In the genomic region with DNA sequence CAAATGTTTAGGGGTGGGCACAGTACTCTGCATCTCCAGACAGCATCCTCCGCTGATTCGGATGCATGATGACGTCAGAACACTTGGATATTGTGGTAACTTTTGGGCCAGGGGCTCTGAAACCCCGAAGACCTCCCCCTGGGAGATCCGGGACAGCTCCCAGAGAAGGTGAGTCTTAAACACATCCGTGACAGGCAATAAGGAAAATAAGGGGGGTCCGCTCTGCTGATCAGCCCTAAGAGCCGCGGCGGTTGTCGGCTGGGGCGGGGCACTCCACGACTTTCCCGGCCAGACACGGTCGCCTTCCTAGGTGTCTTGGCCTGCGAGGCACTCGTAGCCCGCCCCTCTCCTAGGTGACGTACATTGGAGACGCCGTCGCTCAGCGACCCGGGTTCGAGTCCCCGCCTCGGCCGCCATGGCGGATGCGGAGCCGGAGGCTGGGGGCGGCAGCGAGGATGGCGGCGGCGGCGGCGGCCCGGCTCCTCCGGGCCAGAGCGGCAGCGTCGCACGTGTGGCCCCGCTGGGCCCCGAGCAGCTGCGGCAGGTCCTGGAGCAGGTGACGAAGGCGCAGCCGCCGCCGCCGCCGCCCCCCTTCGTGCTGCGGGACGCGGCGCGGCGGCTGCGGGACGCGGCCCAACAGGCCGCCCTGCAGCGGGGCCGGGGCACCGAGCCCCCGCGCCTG, we compare ENCODE assay signal across 1 cellular context.
A peak's percentile ranks its signal among the peaks of the same experiment; 100 is the strongest.
TF ChIP-seq lines count a peak whose summit lies in the region.

Gene ZNF839 (plus strand): TSS at position 396 of the 682 bp plus-strand sequence. CDS start 20 bp downstream, at position 416.

TF ChIP-seq in HepG2, 621 proteins besides CTCF, POLR2A, EP300 and RAD21 (continued from another document and continues in another):
- TF ChIP-seq, protein P1, sequence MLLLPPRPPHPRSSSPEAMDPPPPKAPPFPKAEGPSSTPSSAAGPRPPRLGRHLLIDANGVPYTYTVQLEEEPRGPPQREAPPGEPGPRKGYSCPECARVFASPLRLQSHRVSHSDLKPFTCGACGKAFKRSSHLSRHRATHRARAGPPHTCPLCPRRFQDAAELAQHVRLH (CRISPR knock-in tag; IDR thresholded peaks at IDR 0.05; ENCODE audit: borderline replicate concordance, low read depth): no peak
- TF ChIP-seq AGO2 (optimal IDR thresholded peaks at IDR 0.05; ENCODE audit: low read depth, low read length) (peak; percentile 87), FOXO1 (CRISPR knock-in tag; IDR thresholded peaks at IDR 0.05) (peak; percentile 25; the same call in 1 of the 2 replicates), ZNF780A (CRISPR knock-in tag; IDR thresholded peaks at IDR 0.05) (no peak), NFATC3 (CRISPR knock-in tag; IDR thresholded peaks at IDR 0.05) (no peak), HCFC1 (IDR thresholded peaks at IDR 0.05; ENCODE audit: low read depth, low read length) (no peak), ELF4 (CRISPR knock-in tag; IDR thresholded peaks at IDR 0.05; ENCODE audit: borderline replicate concordance) (no peak), ZNF30 (CRISPR knock-in tag; IDR thresholded peaks at IDR 0.05) (no peak), HNRNPH1 (optimal IDR thresholded peaks at IDR 0.05; ENCODE audit: low read depth, low read length) (no peak), POLR2AphosphoS2 (IDR thresholded peaks at IDR 0.05; ENCODE audit: low read depth, low read length) (no peak), ZBTB7B (CRISPR knock-in tag; IDR thresholded peaks at IDR 0.05) (no peak), PAWR (CRISPR knock-in tag; IDR thresholded peaks at IDR 0.05; ENCODE audit: borderline replicate concordance) (no peak), GABPA (IDR thresholded peaks at IDR 0.05; ENCODE audit: low read depth, low read length) (no peak), GABPA (CRISPR knock-in tag; IDR thresholded peaks at IDR 0.05; ENCODE audit: low read depth) (peak; percentile 35; the same call in 1 of the 2 replicates), ZNF530 (CRISPR knock-in tag; IDR thresholded peaks at IDR 0.05; ENCODE audit: low read depth) (no peak), NFE2L2 (IDR thresholded peaks at IDR 0.05; ENCODE audit: low read length) (no peak), HOXA7 (CRISPR knock-in tag; IDR thresholded peaks at IDR 0.05) (no peak), ZNF839 (CRISPR knock-in tag; IDR thresholded peaks at IDR 0.05; ENCODE audit: borderline replicate concordance) (no peak), ZEB1 (IDR thresholded peaks at IDR 0.05; ENCODE audit: insufficient replicate concordance, low read depth) (peak; percentile 39), SNRNP70 (IDR thresholded peaks at IDR 0.05; ENCODE audit: low read depth, low read length) (no peak), ZNF572 (CRISPR knock-in tag; IDR thresholded peaks at IDR 0.05) (no peak), ZNF879 (CRISPR knock-in tag; IDR thresholded peaks at IDR 0.05) (no peak), ARNTL (CRISPR knock-in tag; IDR thresholded peaks at IDR 0.05) (no peak), REXO4 (CRISPR knock-in tag; IDR thresholded peaks at IDR 0.05; ENCODE audit: borderline replicate concordance) (no peak), TBP (CRISPR knock-in tag; IDR thresholded peaks at IDR 0.05) (no peak), TRIM24 (CRISPR knock-in tag; IDR thresholded peaks at IDR 0.05) (no peak), MAZ (IDR thresholded peaks at IDR 0.05; ENCODE audit: borderline replicate concordance, low read depth, low read length) (0 out of 2 replicates have a peak, but pooled peaks have one; percentile 66), MAZ (CRISPR knock-in tag; IDR thresholded peaks at IDR 0.05; ENCODE audit: low read depth) (peak; percentile 61; the same call in 1 of the 2 replicates), DPF2 (CRISPR knock-in tag; IDR thresholded peaks at IDR 0.05; ENCODE audit: borderline replicate concordance, low read depth) (no peak), MYNN (CRISPR knock-in tag; IDR thresholded peaks at IDR 0.05; ENCODE audit: low read depth) (no peak), EEA1 (CRISPR knock-in tag; IDR thresholded peaks at IDR 0.05; ENCODE audit: borderline replicate concordance) (no peak), ZMYM3 (CRISPR knock-in tag; IDR thresholded peaks at IDR 0.05) (peak; percentile 30; the same call in 1 of the 2 replicates), TIGD3 (CRISPR knock-in tag; IDR thresholded peaks at IDR 0.05; ENCODE audit: borderline replicate concordance) (no peak), ZIK1 (CRISPR knock-in tag; IDR thresholded peaks at IDR 0.05; ENCODE audit: borderline replicate concordance, low read depth) (peak; percentile 42; the same call in 1 of the 2 replicates), ZNF7 (CRISPR knock-in tag; IDR thresholded peaks at IDR 0.05) (no peak), MTERF4 (CRISPR knock-in tag; IDR thresholded peaks at IDR 0.05) (no peak), MXD4 (CRISPR knock-in tag; IDR thresholded peaks at IDR 0.05) (no peak), NCOA1 (CRISPR knock-in tag; IDR thresholded peaks at IDR 0.05) (no peak), FOXM1 (CRISPR knock-in tag; IDR thresholded peaks at IDR 0.05) (no peak), GPN1 (CRISPR knock-in tag; IDR thresholded peaks at IDR 0.05; ENCODE audit: borderline replicate concordance) (no peak), HNRNPL (IDR thresholded peaks at IDR 0.05; ENCODE audit: low read depth, low read length) (no peak), ZNF674 (CRISPR knock-in tag; IDR thresholded peaks at IDR 0.05; ENCODE audit: low read depth) (no peak), ZNF232 (CRISPR knock-in tag; IDR thresholded peaks at IDR 0.05; ENCODE audit: borderline replicate concordance) (no peak)
- TF ChIP-seq, protein P2, sequence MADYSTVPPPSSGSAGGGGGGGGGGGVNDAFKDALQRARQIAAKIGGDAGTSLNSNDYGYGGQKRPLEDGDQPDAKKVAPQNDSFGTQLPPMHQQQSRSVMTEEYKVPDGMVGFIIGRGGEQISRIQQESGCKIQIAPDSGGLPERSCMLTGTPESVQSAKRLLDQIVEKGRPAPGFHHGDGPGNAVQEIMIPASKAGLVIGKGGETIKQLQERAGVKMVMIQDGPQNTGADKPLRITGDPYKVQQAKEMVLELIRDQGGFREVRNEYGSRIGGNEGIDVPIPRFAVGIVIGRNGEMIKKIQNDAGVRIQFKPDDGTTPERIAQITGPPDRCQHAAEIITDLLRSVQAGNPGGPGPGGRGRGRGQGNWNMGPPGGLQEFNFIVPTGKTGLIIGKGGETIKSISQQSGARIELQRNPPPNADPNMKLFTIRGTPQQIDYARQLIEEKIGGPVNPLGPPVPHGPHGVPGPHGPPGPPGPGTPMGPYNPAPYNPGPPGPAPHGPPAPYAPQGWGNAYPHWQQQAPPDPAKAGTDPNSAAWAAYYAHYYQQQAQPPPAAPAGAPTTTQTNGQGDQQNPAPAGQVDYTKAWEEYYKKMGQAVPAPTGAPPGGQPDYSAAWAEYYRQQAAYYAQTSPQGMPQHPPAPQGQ (CRISPR knock-in tag; IDR thresholded peaks at IDR 0.05; ENCODE audit: borderline replicate concordance): no peak
- TF ChIP-seq, protein P3, sequence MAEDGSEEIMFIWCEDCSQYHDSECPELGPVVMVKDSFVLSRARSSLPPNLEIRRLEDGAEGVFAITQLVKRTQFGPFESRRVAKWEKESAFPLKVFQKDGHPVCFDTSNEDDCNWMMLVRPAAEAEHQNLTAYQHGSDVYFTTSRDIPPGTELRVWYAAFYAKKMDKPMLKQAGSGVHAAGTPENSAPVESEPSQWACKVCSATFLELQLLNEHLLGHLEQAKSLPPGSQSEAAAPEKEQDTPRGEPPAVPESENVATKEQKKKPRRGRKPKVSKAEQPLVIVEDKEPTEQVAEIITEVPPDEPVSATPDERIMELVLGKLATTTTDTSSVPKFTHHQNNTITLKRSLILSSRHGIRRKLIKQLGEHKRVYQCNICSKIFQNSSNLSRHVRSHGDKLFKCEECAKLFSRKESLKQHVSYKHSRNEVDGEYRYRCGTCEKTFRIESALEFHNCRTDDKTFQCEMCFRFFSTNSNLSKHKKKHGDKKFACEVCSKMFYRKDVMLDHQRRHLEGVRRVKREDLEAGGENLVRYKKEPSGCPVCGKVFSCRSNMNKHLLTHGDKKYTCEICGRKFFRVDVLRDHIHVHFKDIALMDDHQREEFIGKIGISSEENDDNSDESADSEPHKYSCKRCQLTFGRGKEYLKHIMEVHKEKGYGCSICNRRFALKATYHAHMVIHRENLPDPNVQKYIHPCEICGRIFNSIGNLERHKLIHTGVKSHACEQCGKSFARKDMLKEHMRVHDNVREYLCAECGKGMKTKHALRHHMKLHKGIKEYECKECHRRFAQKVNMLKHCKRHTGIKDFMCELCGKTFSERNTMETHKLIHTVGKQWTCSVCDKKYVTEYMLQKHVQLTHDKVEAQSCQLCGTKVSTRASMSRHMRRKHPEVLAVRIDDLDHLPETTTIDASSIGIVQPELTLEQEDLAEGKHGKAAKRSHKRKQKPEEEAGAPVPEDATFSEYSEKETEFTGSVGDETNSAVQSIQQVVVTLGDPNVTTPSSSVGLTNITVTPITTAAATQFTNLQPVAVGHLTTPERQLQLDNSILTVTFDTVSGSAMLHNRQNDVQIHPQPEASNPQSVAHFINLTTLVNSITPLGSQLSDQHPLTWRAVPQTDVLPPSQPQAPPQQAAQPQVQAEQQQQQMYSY (CRISPR knock-in tag; IDR thresholded peaks at IDR 0.05): no peak
- TF ChIP-seq, protein P4, sequence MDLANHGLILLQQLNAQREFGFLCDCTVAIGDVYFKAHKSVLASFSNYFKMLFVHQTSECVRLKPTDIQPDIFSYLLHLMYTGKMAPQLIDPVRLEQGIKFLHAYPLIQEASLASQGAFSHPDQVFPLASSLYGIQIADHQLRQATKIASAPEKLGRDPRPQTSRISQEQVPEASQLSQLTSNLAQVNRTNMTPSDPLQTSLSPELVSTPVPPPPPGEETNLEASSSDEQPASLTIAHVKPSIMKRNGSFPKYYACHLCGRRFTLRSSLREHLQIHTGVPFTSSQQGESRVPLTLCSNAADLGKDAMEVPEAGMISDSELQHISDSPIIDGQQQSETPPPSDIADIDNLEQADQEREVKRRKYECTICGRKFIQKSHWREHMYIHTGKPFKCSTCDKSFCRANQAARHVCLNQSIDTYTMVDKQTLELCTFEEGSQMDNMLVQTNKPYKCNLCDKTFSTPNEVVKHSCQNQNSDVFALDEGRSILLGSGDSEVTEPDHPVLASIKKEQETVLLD (CRISPR knock-in tag; IDR thresholded peaks at IDR 0.05; ENCODE audit: low read depth): no peak
- TF ChIP-seq, protein P5, sequence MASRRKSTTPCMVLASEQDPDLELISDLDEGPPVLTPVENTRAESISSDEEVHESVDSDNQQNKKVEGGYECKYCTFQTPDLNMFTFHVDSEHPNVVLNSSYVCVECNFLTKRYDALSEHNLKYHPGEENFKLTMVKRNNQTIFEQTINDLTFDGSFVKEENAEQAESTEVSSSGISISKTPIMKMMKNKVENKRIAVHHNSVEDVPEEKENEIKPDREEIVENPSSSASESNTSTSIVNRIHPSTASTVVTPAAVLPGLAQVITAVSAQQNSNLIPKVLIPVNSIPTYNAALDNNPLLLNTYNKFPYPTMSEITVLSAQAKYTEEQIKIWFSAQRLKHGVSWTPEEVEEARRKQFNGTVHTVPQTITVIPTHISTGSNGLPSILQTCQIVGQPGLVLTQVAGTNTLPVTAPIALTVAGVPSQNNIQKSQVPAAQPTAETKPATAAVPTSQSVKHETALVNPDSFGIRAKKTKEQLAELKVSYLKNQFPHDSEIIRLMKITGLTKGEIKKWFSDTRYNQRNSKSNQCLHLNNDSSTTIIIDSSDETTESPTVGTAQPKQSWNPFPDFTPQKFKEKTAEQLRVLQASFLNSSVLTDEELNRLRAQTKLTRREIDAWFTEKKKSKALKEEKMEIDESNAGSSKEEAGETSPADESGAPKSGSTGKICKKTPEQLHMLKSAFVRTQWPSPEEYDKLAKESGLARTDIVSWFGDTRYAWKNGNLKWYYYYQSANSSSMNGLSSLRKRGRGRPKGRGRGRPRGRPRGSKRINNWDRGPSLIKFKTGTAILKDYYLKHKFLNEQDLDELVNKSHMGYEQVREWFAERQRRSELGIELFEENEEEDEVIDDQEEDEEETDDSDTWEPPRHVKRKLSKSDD (CRISPR knock-in tag; IDR thresholded peaks at IDR 0.05; ENCODE audit: low read depth): peak; percentile 73; the same call in 1 of the 2 replicates
- TF ChIP-seq, protein P6, sequence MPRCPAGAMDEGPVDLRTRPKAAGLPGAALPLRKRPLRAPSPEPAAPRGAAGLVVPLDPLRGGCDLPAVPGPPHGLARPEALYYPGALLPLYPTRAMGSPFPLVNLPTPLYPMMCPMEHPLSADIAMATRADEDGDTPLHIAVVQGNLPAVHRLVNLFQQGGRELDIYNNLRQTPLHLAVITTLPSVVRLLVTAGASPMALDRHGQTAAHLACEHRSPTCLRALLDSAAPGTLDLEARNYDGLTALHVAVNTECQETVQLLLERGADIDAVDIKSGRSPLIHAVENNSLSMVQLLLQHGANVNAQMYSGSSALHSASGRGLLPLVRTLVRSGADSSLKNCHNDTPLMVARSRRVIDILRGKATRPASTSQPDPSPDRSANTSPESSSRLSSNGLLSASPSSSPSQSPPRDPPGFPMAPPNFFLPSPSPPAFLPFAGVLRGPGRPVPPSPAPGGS (CRISPR knock-in tag; IDR thresholded peaks at IDR 0.05): 0 out of 2 replicates have a peak, but pooled peaks have one; percentile 13
- TF ChIP-seq, protein P7, sequence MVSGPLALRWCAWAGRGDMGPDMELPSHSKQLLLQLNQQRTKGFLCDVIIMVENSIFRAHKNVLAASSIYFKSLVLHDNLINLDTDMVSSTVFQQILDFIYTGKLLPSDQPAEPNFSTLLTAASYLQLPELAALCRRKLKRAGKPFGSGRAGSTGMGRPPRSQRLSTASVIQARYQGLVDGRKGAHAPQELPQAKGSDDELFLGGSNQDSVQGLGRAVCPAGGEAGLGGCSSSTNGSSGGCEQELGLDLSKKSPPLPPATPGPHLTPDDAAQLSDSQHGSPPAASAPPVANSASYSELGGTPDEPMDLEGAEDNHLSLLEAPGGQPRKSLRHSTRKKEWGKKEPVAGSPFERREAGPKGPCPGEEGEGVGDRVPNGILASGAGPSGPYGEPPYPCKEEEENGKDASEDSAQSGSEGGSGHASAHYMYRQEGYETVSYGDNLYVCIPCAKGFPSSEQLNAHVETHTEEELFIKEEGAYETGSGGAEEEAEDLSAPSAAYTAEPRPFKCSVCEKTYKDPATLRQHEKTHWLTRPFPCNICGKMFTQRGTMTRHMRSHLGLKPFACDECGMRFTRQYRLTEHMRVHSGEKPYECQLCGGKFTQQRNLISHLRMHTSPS (CRISPR knock-in tag; IDR thresholded peaks at IDR 0.05; ENCODE audit: low read depth): no peak
